Comparison of ENCODE assay signal across 29 cellular contexts in the genomic region with DNA sequence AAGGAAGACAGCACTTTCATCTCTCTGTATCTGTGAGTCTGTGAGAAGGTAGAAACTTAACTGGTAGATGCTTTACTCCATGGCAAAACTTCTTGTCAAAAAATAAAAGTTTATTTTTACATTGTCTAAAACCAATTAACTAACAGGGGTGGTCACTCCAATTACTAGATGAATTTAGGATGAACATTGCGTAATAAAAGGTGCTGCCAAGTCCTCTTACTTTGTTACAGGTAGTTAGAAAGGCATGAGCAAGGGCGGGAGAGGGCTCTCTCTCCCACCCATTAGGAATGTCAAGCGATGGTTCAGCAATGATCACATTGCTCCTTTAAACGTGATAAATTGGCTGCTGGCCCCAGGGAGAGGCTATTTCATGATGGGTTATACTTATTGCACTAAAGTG.
"Had no signal": no experiment of that assay in that cellular context is flagged by ENCODE, and none has a peak within 500 bp of the region (broad histone marks: within the 10 kb centered on the region; RNA-seq: fewer than 3 reads in every experiment).

No MANE protein-coding gene starts in this region.

- H3K27ac ChIP-seq: colonic mucosa, coronary artery, dorsolateral prefrontal cortex, epithelial cell of prostate, esophagus muscularis mucosa, esophagus squamous epithelium, foreskin keratinocyte, gastrocnemius medialis, gastroesophageal sphincter, heart left ventricle, heart right ventricle, hepatocyte had no signal

- H3K4me1 ChIP-seq: colonic mucosa, esophagus muscularis mucosa, esophagus squamous epithelium, foreskin keratinocyte, gastrocnemius medialis, gastroesophageal sphincter, heart left ventricle, heart right ventricle had no signal

- ATAC-seq: effector memory CD8-positive, alpha-beta T cell; esophagus mucosa; foreskin keratinocyte; gastrocnemius medialis; gastroesophageal sphincter; heart left ventricle; heart right ventricle had no signal

- H3K9me3 ChIP-seq: colonic mucosa, esophagus muscularis mucosa, esophagus squamous epithelium, gastrocnemius medialis, gastroesophageal sphincter, heart left ventricle had no signal

- H3K4me3 Mint-ChIP-seq: dendritic cell treated with granulocyte-macrophage colony-stimulating factor and Interleukin-4, amounts not matched to agents 40 ng/mL and 50 ng/mL, for 4 days; effector memory CD8-positive, alpha-beta T cell; endodermal cell had no signal

- H3K27me3 ChIP-seq: colonic mucosa, dorsolateral prefrontal cortex, esophagus muscularis mucosa, esophagus squamous epithelium, foreskin keratinocyte, gastrocnemius medialis, gastroesophageal sphincter, heart left ventricle, heart right ventricle, hepatocyte had no signal

- H3K4me3 ChIP-seq: colonic mucosa, coronary artery, dorsolateral prefrontal cortex, esophagus muscularis mucosa, esophagus squamous epithelium, gastrocnemius medialis, gastroesophageal sphincter, heart left ventricle, heart right ventricle, hepatocyte had no signal

- H3K27me3 Mint-ChIP-seq: dendritic cell treated with granulocyte-macrophage colony-stimulating factor and Interleukin-4, amounts not matched to agents 40 ng/mL and 50 ng/mL, for 4 days; effector memory CD8-positive, alpha-beta T cell had no signal

- H2AFZ ChIP-seq: hepatocyte had no signal

- FAIRE-seq: colon, endometrium, endothelial cell of umbilical vein had no signal

- DNase-seq: colonic mucosa; cortex of kidney; dermis blood vessel endothelial cell; dorsolateral prefrontal cortex; effector CD4-positive, alpha-beta T cell; effector CD8-positive, alpha-beta T cell; effector memory CD4-positive, alpha-beta T cell; effector memory CD8-positive, alpha-beta T cell; endodermal cell; erythroblast; esophagus squamous epithelium; foreskin fibroblast; foreskin keratinocyte; foreskin melanocyte; gastrocnemius medialis; glutamatergic neuron; head of caudate nucleus; heart left ventricle; heart right ventricle had no signal

- H3K4me1 Mint-ChIP-seq: endodermal cell had no signal

- H3K4me2 ChIP-seq: hepatocyte had no signal

- H3K36me3 ChIP-seq: colonic mucosa, esophagus muscularis mucosa, esophagus squamous epithelium, gastrocnemius medialis, gastroesophageal sphincter, heart left ventricle, heart right ventricle had no signal

- H3K27ac Mint-ChIP-seq: dendritic cell treated with granulocyte-macrophage colony-stimulating factor and Interleukin-4, amounts not matched to agents 40 ng/mL and 50 ng/mL, for 4 days; effector memory CD8-positive, alpha-beta T cell; endodermal cell had no signal

- H3K9me3 Mint-ChIP-seq: endodermal cell had no signal

- H3K79me2 ChIP-seq: hepatocyte had no signal
